Comparison of ENCODE assay signal across 8 cellular contexts in the genomic region with DNA sequence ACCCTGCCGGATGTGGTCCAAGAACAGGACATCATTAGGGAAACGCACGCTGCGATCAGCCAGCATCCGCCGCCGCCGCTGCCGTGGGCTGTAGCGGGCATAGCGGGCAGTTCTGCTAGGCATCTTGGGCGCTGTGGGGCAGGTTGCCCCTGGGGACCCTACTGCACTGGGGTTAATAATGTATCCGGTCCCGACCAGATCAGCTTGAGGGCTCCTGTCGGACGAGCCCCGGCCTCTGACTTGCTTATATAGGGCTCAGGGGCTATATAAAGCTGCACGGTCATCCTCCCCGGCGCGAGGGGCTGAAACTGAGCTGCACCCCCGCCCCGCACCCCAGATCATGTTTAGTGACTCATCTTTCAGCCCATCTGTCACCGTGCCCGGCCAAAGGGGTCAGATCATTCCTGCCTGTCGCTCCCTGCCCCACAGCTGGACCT. TPM values are rescaled to one million over a fixed set of nuclear protein-coding genes. Genes with fewer than 3 reads are reported as not detected.
DNase-seq lines count a peak whose midpoint lies in the region; ATAC-seq and TF ChIP-seq lines count a peak whose summit lies in the region.

A gene with protein sequence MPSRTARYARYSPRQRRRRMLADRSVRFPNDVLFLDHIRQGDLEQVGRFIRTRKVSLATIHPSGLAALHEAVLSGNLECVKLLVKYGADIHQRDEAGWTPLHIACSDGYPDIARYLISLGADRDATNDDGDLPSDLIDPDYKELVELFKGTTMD (minus strand): TSS at position 220 of the 437 bp plus-strand sequence. CDS start 97 bp downstream, at position 123.

- H4K20me1 ChIP-seq in GM23338 (replicated peaks; ENCODE audit: insufficient read depth), result no peaks in the 10 kb centered on the region; the same call in 1 of the 2 replicates

- H3K27ac Mint-ChIP-seq in GM23338, result peak within 1 kb of the TSS; percentile 94

- H3K4me3 ChIP-seq in GM23338, result peak within 1 kb of the TSS; percentile 93
- peak within 1 kb of the TSS; percentile 100 for H3K4me3 ChIP-seq in SK-N-MC
- H3K4me3 ChIP-seq in fibroblast of the aortic adventitia (ENCODE audit: low read depth, low read length), result peak within 1 kb of the TSS; percentile 80
- H3K4me3 ChIP-seq in retinal pigment epithelial cell (ENCODE audit: low read length), result peak within 1 kb of the TSS; percentile 66

- DNase-seq in GM23338 (ENCODE audit: low spot score) (no peak), SK-N-MC (ENCODE audit: low read depth, low spot score) (no peak), fibroblast of the aortic adventitia (ENCODE audit: low read depth) (no peak), retinal pigment epithelial cell (ENCODE audit: low read depth) (no peak), NCI-H524 treated with DMSO at 0.1 percent for 48 hours (lab: John Stamatoyannopoulos, UW) (no peak), SKM-1 treated with dmso at 0.1 percent for 144 hours (lab: John Stamatoyannopoulos, UW; ENCODE audit: unreplicated experiment) (no peak), NCI-H128 (lab: John Stamatoyannopoulos, UW; ENCODE audit: unreplicated experiment) (no peak), iPS-NIHi7 (ENCODE audit: extremely low spot score) (no peak)

- H3K27me3 Mint-ChIP-seq in GM23338 (ENCODE audit: insufficient read depth, low read depth, poor library complexity), result peaks cover 7% of the 10 kb centered on the region

- H3K4me2 ChIP-seq in GM23338, result peak within 1 kb of the TSS; percentile 93

- peaks cover 10% of the 10 kb centered on the region for H3K4me1 Mint-ChIP-seq in GM23338

- H3K36me3 Mint-ChIP-seq in GM23338 (ENCODE audit: low read depth), result peaks cover 3% of the 10 kb centered on the region; the same call in 1 of the 3 replicates

- H3K4me1 ChIP-seq in GM23338 (ENCODE audit: insufficient read depth), result peaks cover 11% of the 10 kb centered on the region

- no peaks in the 10 kb centered on the region for H3K9me3 Mint-ChIP-seq in GM23338

- H3K27ac ChIP-seq in GM23338 (ENCODE audit: low read depth) (0 out of 2 replicates have a peak within 1 kb of the TSS, but pooled peaks have one; percentile 87), SK-N-MC (peak within 1 kb of the TSS; percentile 96; the same call in 1 of the 2 replicates)

- H3K9ac ChIP-seq in SK-N-MC (ENCODE audit: insufficient read length), result peak within 1 kb of the TSS; percentile 100

- H3K27me3 ChIP-seq in GM23338 (ENCODE audit: insufficient read depth), result no peaks in the 10 kb centered on the region

- no peaks in the 10 kb centered on the region for H3K36me3 ChIP-seq in GM23338 (ENCODE audit: insufficient read depth)
- no peaks in the 10 kb centered on the region for H3K36me3 ChIP-seq in SK-N-MC (ENCODE audit: insufficient read depth, low read length)

- peaks cover 21% of the 10 kb centered on the region; the same call in 1 of the 2 replicates for H3F3A ChIP-seq in GM23338 (replicated peaks; ENCODE audit: low read depth)

- ATAC-seq in GM23338, result no peak

- peak within 1 kb of the TSS; percentile 93 for H3K4me3 Mint-ChIP-seq in GM23338

- H3K9me2 ChIP-seq in GM23338 (ENCODE audit: insufficient read depth), result no peaks in the 10 kb centered on the region

- peaks cover 9% of the 10 kb centered on the region for H3K79me2 ChIP-seq in GM23338 (replicated peaks; ENCODE audit: insufficient read depth)

- no peak for TF ChIP-seq CTCF in GM23338 (conservative IDR thresholded peaks at IDR 0.05; ENCODE audit: low read depth in 2 of 2)
- no peak for TF ChIP-seq CTCF in fibroblast of the aortic adventitia (IDR thresholded peaks at IDR 0.05; ENCODE audit: insufficient read depth, low read length)
- no peak for TF ChIP-seq CTCF in retinal pigment epithelial cell (conservative IDR thresholded peaks at IDR 0.05; ENCODE audit: low read depth, low read length)

- H3K9me3 ChIP-seq in SK-N-MC (ENCODE audit: low read depth, low read length), result no peaks in the 10 kb centered on the region

- H2AFZ ChIP-seq in GM23338, result no peak within 1 kb of the TSS

TF ChIP-seq in GM23338, 12 proteins besides CTCF, POLR2A, EP300 and RAD21 (continues in another document):
- TF ChIP-seq EZH2 (IDR thresholded peaks at IDR 0.05; ENCODE audit: low read depth, unreplicated experiment), result no peak
- no peak for TF ChIP-seq STAT1 (IDR thresholded peaks at IDR 0.05; ENCODE audit: unreplicated experiment)
- no peak for TF ChIP-seq ZNF462 (CRISPR knock-in tag; IDR thresholded peaks at IDR 0.05)
- no peak for TF ChIP-seq EZH2phosphoT487 (IDR thresholded peaks at IDR 0.05; ENCODE audit: unreplicated experiment)
- TF ChIP-seq JUNB (IDR thresholded peaks at IDR 0.05; ENCODE audit: unreplicated experiment), result no peak
- TF ChIP-seq ETS1 (IDR thresholded peaks at IDR 0.05), result no peak
- TF ChIP-seq NANOG (IDR thresholded peaks at IDR 0.05; ENCODE audit: borderline replicate concordance), result no peak

RNA-seq across cellular contexts. Expression of the gene that starts here (rescaled TPM):
- not detected in 2 replicates for total RNA-seq in GM23338 (2014; rRNA removed; shearing (Covaris generic))
- polyA plus RNA-seq in GM23338 (2016; fragmentation: Nextera tagmentation; extraction: Ambion mirVana), result 0.40 and 0.65 TPM in 2 replicates
- not detected in 2 replicates for total RNA-seq in fibroblast of the aortic adventitia (ENCODE audit: low replicate concordance)
